In genomic region chr12:63420206-63420644, GRCh38 we compare ENCODE assay signal across 1 cellular context.
TF ChIP-seq lines count a peak whose summit lies in the region.

No MANE protein-coding gene starts in this region.

TF ChIP-seq in HEK293, 187 proteins besides CTCF, POLR2A, EP300 and RAD21 (continued from another document):
- no peak for TF ChIP-seq ZNF280C (tag by site-specific recombination; IDR thresholded peaks at IDR 0.05)
- TF ChIP-seq ZNF416 (tag by site-specific recombination; IDR thresholded peaks at IDR 0.05), result no peak
- 0 out of 2 replicates have a peak, but pooled peaks have one; percentile 33 for TF ChIP-seq ZNF2 (tag by site-specific recombination; IDR thresholded peaks at IDR 0.05)
